Comparison of ENCODE assay signal across 16 cellular contexts in genomic region chr13:43111887-43112400, GRCh38.
DNase-seq lines count a peak whose midpoint lies in the region; ATAC-seq, FAIRE-seq and TF ChIP-seq lines count a peak whose summit lies in the region.
"Had no signal": no experiment of that assay in that cellular context is flagged by ENCODE, and none has a peak within 500 bp of the region (broad histone marks: within the 10 kb centered on the region; RNA-seq: fewer than 3 reads in every experiment).

No MANE protein-coding gene starts in this region.

- H3K9me3 ChIP-seq in A673 (ENCODE audit: low read depth, low read length, poor library complexity, severe bottlenecking) (no peaks in the 10 kb centered on the region), Karpas-422 (ENCODE audit: low read length) (no peaks in the 10 kb centered on the region), endothelial cell of umbilical vein (replicated peaks; ENCODE audit: control insufficient read depth, insufficient read depth, low read length) (no peaks in the 10 kb centered on the region), pancreas (no peaks in the 10 kb centered on the region)
- H3K9me3 ChIP-seq: BLaER1 treated with 17β-estradiol and CSF1 and Interleukin-3, amounts not matched to agents 10 nM and 100 nM had no signal

- DNase-seq in A673 (ENCODE audit: low spot score), result peak; percentile 38
- DNase-seq in DMS79 treated with DMSO at 0.1 percent for 48 hours (lab: John Stamatoyannopoulos, UW), result peak; percentile 45
- DNase-seq in Karpas-422, result no peak
- DNase-seq in endothelial cell of umbilical vein (ENCODE audit: low read depth, low spot score), result peak; percentile 47
- DNase-seq in pancreas, result no peak
- no peak for DNase-seq in putamen (ENCODE audit: low spot score)
- DNase-seq: 8988T; CD8-positive, alpha-beta T cell; GF-D8; GOT3; H7; IMR-90 had no signal

- H2AFZ ChIP-seq in Karpas-422 (ENCODE audit: low read length), result no peak overlapping the region
- H2AFZ ChIP-seq in endothelial cell of umbilical vein (ENCODE audit: low read depth, low read length), result no peak overlapping the region

- H3K27me3 ChIP-seq in A673 (replicated peaks; ENCODE audit: insufficient read depth, low read depth, low read length, poor library complexity) (no peaks in the 10 kb centered on the region), Karpas-422 (ENCODE audit: low read length) (no peaks in the 10 kb centered on the region), endothelial cell of umbilical vein (ENCODE audit: control insufficient read depth in 2 of 2, insufficient read depth in 2 of 2, low read length in 2 of 2) (no peaks in the 10 kb centered on the region), pancreas (no peaks in the 10 kb centered on the region)
- H3K27me3 ChIP-seq: BLaER1 treated with 17β-estradiol and CSF1 and Interleukin-3, amounts not matched to agents 10 nM and 100 nM had no signal

- 52 to 59% methylated on average over 2 of the region's 2 CpGs for WGBS in pancreas, 2 donors

- no peak for ATAC-seq in HG03097 (IDR thresholded peaks at IDR 0.05; ENCODE audit: low FRiP score, unreplicated experiment)
- no peak for ATAC-seq in pancreas
- ATAC-seq: CD8-positive, alpha-beta T cell; K562 had no signal

- intact Hi-C loops in A673 (cut with micrococcal nuclease; ENCODE audit: unreplicated experiment), result no loop called here
- intact Hi-C loops in endothelial cell of umbilical vein (cut with micrococcal nuclease), result no loop called here
- intact Hi-C loops in pancreas (cut with DNase I), result no loop called here

- H3K9me1 ChIP-seq in endothelial cell of umbilical vein (replicated peaks; ENCODE audit: control insufficient read depth, extremely low read depth, insufficient read depth, low read length), result no peaks in the 10 kb centered on the region

- H3K79me2 ChIP-seq in Karpas-422 (ENCODE audit: low read length), result no peaks in the 10 kb centered on the region
- no peaks in the 10 kb centered on the region for H3K79me2 ChIP-seq in endothelial cell of umbilical vein (ENCODE audit: control insufficient read depth, insufficient read depth, low read length)

- H3K9me2 ChIP-seq in Karpas-422 (replicated peaks; ENCODE audit: insufficient read depth, low read length), result 0 out of 2 replicates have a peak, but pooled peaks cover 4% of the 10 kb centered on the region

- H4K20me1 ChIP-seq in Karpas-422 (ENCODE audit: insufficient read depth, low read depth, low read length) (no peaks in the 10 kb centered on the region), endothelial cell of umbilical vein (replicated peaks; ENCODE audit: control insufficient read depth, extremely low read depth, insufficient read depth, low read length) (no peaks in the 10 kb centered on the region)
- H4K20me1 ChIP-seq: BLaER1 treated with 17β-estradiol and CSF1 and Interleukin-3, amounts not matched to agents 10 nM and 100 nM had no signal

- POLR2A ChIA-PET in A673 (lab: Charles Lee; ENCODE audit: low non-redundant PET), result interaction anchor here (0.6 kb wide), 2 partner anchors 83 to 275 kb away, joined by 3 to 4 read pairs; no protein-coding TSS in a partner anchor
- POLR2A ChIA-PET in endothelial cell of umbilical vein (lab: Charles Lee), result no interaction called here

- H3K27ac ChIP-seq in A673 (ENCODE audit: low read depth, low read length, poor library complexity, severe bottlenecking) (no peak overlapping the region), Karpas-422 (ENCODE audit: low read length) (0 out of 2 replicates have a peak overlapping the region, but pooled peaks have one; percentile 27), endothelial cell of umbilical vein (ENCODE audit: insufficient read depth, low read depth, low read length) (no peak overlapping the region), pancreas (no peak overlapping the region)
- H3K27ac ChIP-seq: BLaER1 treated with 17β-estradiol and CSF1 and Interleukin-3, amounts not matched to agents 10 nM and 100 nM; HL-60 had no signal

- H3K9ac ChIP-seq in Karpas-422 (ENCODE audit: low read length), result no peak overlapping the region
- H3K9ac ChIP-seq in endothelial cell of umbilical vein (replicated peaks; ENCODE audit: extremely low read depth, insufficient read depth, low read length), result no peak overlapping the region
- H3K9ac ChIP-seq: BLaER1 treated with 17β-estradiol and CSF1 and Interleukin-3, amounts not matched to agents 10 nM and 100 nM had no signal

- FAIRE-seq in endothelial cell of umbilical vein (lab: Jason Lieb, UNC) (no peak), pancreas (lab: Jason Lieb, UNC) (no peak)
- FAIRE-seq: K562 had no signal

- H3K4me2 ChIP-seq in Karpas-422 (ENCODE audit: low read depth, low read length, poor library complexity, severe bottlenecking) (no peak overlapping the region), endothelial cell of umbilical vein (ENCODE audit: insufficient read depth, low read length) (no peak overlapping the region)
- H3K4me2 ChIP-seq: BLaER1 treated with 17β-estradiol and CSF1 and Interleukin-3, amounts not matched to agents 10 nM and 100 nM had no signal

- H3K36me3 ChIP-seq in A673 (ENCODE audit: insufficient read depth, low read length, poor library complexity, severe bottlenecking), result no peaks in the 10 kb centered on the region
- H3K36me3 ChIP-seq in Karpas-422 (ENCODE audit: insufficient read depth, low read length), result peaks cover 14% of the 10 kb centered on the region
- no peaks in the 10 kb centered on the region for H3K36me3 ChIP-seq in endothelial cell of umbilical vein (ENCODE audit: control insufficient read depth in 2 of 2, extremely low read depth in 1 of 2, insufficient read depth in 2 of 2, low read length in 2 of 2)
- no peaks in the 10 kb centered on the region for H3K36me3 ChIP-seq in pancreas
- H3K36me3 ChIP-seq: BLaER1 treated with 17β-estradiol and CSF1 and Interleukin-3, amounts not matched to agents 10 nM and 100 nM had no signal

- no TSS peak for BruUV-seq in A673 (replicated peaks; lab: Mats Ljungman, UMichigan)
- BruUV-seq in endothelial cell of umbilical vein (replicated peaks; lab: Mats Ljungman, UMichigan), result no TSS peak

- dilution Hi-C loops in endothelial cell of umbilical vein (cut with MboI; ENCODE audit: extremely low pct_ligation_motif_present, low sequenced_read_pairs), result no loop called here

- H3K4me1 ChIP-seq in A673 (ENCODE audit: insufficient read depth, low read length, poor library complexity, severe bottlenecking) (peaks cover 5% of the 10 kb centered on the region), Karpas-422 (ENCODE audit: low read length) (peaks cover 14% of the 10 kb centered on the region), endothelial cell of umbilical vein (ENCODE audit: control insufficient read depth, extremely low read depth, insufficient read depth, low read length) (no peaks in the 10 kb centered on the region), pancreas (no peaks in the 10 kb centered on the region)

- CTCF ChIA-PET in A673 (lab: Charles Lee), result no interaction called here
- CTCF ChIA-PET in endothelial cell of umbilical vein (lab: Charles Lee), result interaction anchor here (0.9 to 1.6 kb wide), 3 partner anchors 27 to 767 kb away, joined by 3 to 5 read pairs (median 3); partner anchors contain the start of genes CCDC122 and LACC1

- TF ChIP-seq POLR2A in endothelial cell of umbilical vein (IDR thresholded peaks at IDR 0.05; ENCODE audit: low read depth, low read length), result no peak

- TF ChIP-seq CTCF in A673 (conservative IDR thresholded peaks at IDR 0.05; ENCODE audit: low read depth, low read length) (no peak), endothelial cell of umbilical vein (IDR thresholded peaks at IDR 0.05; ENCODE audit: extremely low read depth in 1 of 2, insufficient read depth in 1 of 2, low read depth in 1 of 2, low read length in 2 of 2) (no peak), pancreas (IDR thresholded peaks at IDR 0.05) (no peak)

- H3K4me3 ChIP-seq in A673 (ENCODE audit: low read depth, low read length, poor library complexity, severe bottlenecking) (no peak overlapping the region), Karpas-422 (ENCODE audit: low read length) (no peak overlapping the region), endothelial cell of umbilical vein (replicated peaks in 1 of 3; ENCODE audit: insufficient read depth in 1 of 3, low read depth in 1 of 3, low read length in 3 of 3) (no peak overlapping the region), pancreas (no peak overlapping the region)
- H3K4me3 ChIP-seq: BLaER1 treated with 17β-estradiol and CSF1 and Interleukin-3, amounts not matched to agents 10 nM and 100 nM; K562 had no signal

TF ChIP-seq in endothelial cell of umbilical vein, 7 proteins besides CTCF, POLR2A, EP300 and RAD21:
- no peak for TF ChIP-seq FOS (IDR thresholded peaks at IDR 0.05; ENCODE audit: borderline replicate concordance, insufficient read depth, low read length)
- no peak for TF ChIP-seq POLR2AphosphoS5 (IDR thresholded peaks at IDR 0.05; ENCODE audit: insufficient read depth, low read depth, low read length)
- no peak for TF ChIP-seq MAX (IDR thresholded peaks at IDR 0.05; ENCODE audit: insufficient read depth, insufficient read length)
- TF ChIP-seq MYC (IDR thresholded peaks at IDR 0.05; ENCODE audit: low read depth, low read length), result no peak
- TF ChIP-seq JUN (IDR thresholded peaks at IDR 0.05; ENCODE audit: borderline replicate concordance, insufficient read depth, insufficient read length, low read depth), result no peak
- TF ChIP-seq GATA2 (IDR thresholded peaks at IDR 0.05; ENCODE audit: insufficient read depth, insufficient read length, low read depth, low read length), result no peak
- TF ChIP-seq EZH2 (IDR thresholded peaks at IDR 0.05; ENCODE audit: borderline replicate concordance, low read depth, low read length, severe bottlenecking), result no peak

Comparison
In these comparisons a context has a peak if more than half of its experiments do, and no peak if none do; other contexts are left out.
1. DNase-seq: peak in A673 (single experiment), DMS79 treated with DMSO at 0.1 percent for 48 hours (single experiment) and endothelial cell of umbilical vein (single experiment); none in Karpas-422 (single experiment), pancreas (0 of 6) and putamen (single experiment).